ENCODE assay signal across 8 cellular contexts in genomic region chr3:64267774-64268604, GRCh38. TPM values are rescaled to one million over a fixed set of nuclear protein-coding genes. Genes with fewer than 3 reads are reported as not detected.
A peak's percentile ranks its signal among the peaks of the same experiment; 100 is the strongest.
DNase-seq lines count a peak whose midpoint lies in the region; ATAC-seq, FAIRE-seq and TF ChIP-seq lines count a peak whose summit lies in the region.

No MANE protein-coding gene starts in this region.

- WGBS in sigmoid colon, 2 donors = 14 to 21% methylated on average over 30 of the region's 30 CpGs

- ATAC-seq in HG02623 (IDR thresholded peaks at IDR 0.05; ENCODE audit: unreplicated experiment) = no peak
- no peak for ATAC-seq in HG03442 (IDR thresholded peaks at IDR 0.05; ENCODE audit: unreplicated experiment)

- H3K36me3 ChIP-seq in sigmoid colon = no peaks in the 10 kb centered on the region

- no peak for TF ChIP-seq CTCF in sigmoid colon (IDR thresholded peaks at IDR 0.05)

- no peaks in the 10 kb centered on the region for H3K27me3 ChIP-seq in sigmoid colon

- TF ChIP-seq POLR2A in H54 (IDR thresholded peaks at IDR 0.05; ENCODE audit: low read depth, low read length) (peak; percentile 67), sigmoid colon (IDR thresholded peaks at IDR 0.05) (peak; percentile 73 to 88)

- intact Hi-C loops in sigmoid colon (cut with DNase I) = loop anchor here (2.0 to 10.0 kb wide), 6 partner anchors 23 to 217 kb away; no protein-coding TSS in a partner anchor

- TF ChIP-seq EP300 in sigmoid colon (IDR thresholded peaks at IDR 0.05) = no peak

- FAIRE-seq in H54 (lab: Jason Lieb, UNC) = no peak

- H3K4me3 ChIP-seq in sigmoid colon = peak overlapping the region; percentile 74 to 91 (median 80)

- H3K27ac ChIP-seq in sigmoid colon = peak overlapping the region; percentile 92 to 97 (median 94)

- H3K4me1 ChIP-seq in sigmoid colon = peaks cover 0 to 36% (median 27%) of the 10 kb centered on the region in 4 donors

- peak; percentile 59 for DNase-seq in H54 (ENCODE audit: insufficient read length, low spot score)
- peak; percentile 12 for DNase-seq in cerebellum (ENCODE audit: low spot score)
- DNase-seq in iPS-NIHi7 (ENCODE audit: extremely low spot score) = peak; percentile 83
- peak; percentile 94 for DNase-seq in sigmoid colon
- DNase-seq in DMS 273 treated with DMSO at 0.1 percent for 48 hours (lab: John Stamatoyannopoulos, UW) = no peak
- no peak for DNase-seq in germinal center (ENCODE audit: low spot score)

- no peaks in the 10 kb centered on the region for H3K9me3 ChIP-seq in sigmoid colon

RNA-seq across cellular contexts. Expression of gene PRICKLE2, which starts 42.7 kb away (rescaled TPM):
- total RNA-seq in cerebellum = 74.8 TPM
- total RNA-seq in sigmoid colon = 10 to 100 TPM; 61.1 to 96.7 (median 69.9) TPM
- polyA plus RNA-seq in sigmoid colon = 1 to 10 TPM in 2 of 3 donors, under 1 TPM in 1; 0.69 to 3.4 (median 1.2) TPM

Comparison
In these comparisons a context has a peak if more than half of its experiments do, and no peak if none do; other contexts are left out.
1. DNase-seq: peak in H54 (single experiment), cerebellum (single experiment), iPS-NIHi7 (single experiment) and sigmoid colon (single experiment); none in DMS 273 treated with DMSO at 0.1 percent for 48 hours (single experiment) and germinal center (single experiment).